ENCODE assay signal across 8 cellular contexts in genomic region chr19:11137542-11138384, GRCh38. TPM values are rescaled to one million over a fixed set of nuclear protein-coding genes. Genes with fewer than 3 reads are reported as not detected.
DNase-seq lines count a peak whose midpoint lies in the region; ATAC-seq and TF ChIP-seq lines count a peak whose summit lies in the region.

No MANE protein-coding gene starts in this region.

- DNase-seq in ELF-1 (ENCODE audit: low read depth, low spot score) (peak; percentile 92), NCI-H1105 (lab: John Stamatoyannopoulos, UW) (peak; percentile 64), SW 1271 (lab: John Stamatoyannopoulos, UW) (peak; percentile 80 to 85), adrenal gland (peak; percentile 85 to 95 (median 89)), cardiac septum (ENCODE audit: low spot score) (peak; percentile 90), osteoblast (ENCODE audit: insufficient read length, low spot score, missing footprints) (peak; percentile 96), ureter (ENCODE audit: low spot score) (peak; percentile 89)

- H3K4me1 ChIP-seq in adrenal gland (replicated peaks in 1 of 2), result peaks cover 36 to 41% of the 10 kb centered on the region in 2 donors
- H3K4me1 ChIP-seq in osteoblast (ENCODE audit: insufficient read depth, low read length), result peaks cover 35% of the 10 kb centered on the region

- peak overlapping the region; percentile 37 to 97 (median 91) for H3K27ac ChIP-seq in adrenal gland
- peak overlapping the region; percentile 86 for H3K27ac ChIP-seq in osteoblast (ENCODE audit: low read depth, low read length)

- ATAC-seq in HG02759 (IDR thresholded peaks at IDR 0.05; ENCODE audit: unreplicated experiment), result no peak

- H3K27me3 ChIP-seq in adrenal gland (no peaks in the 10 kb centered on the region), osteoblast (ENCODE audit: insufficient read depth, low read length) (no peaks in the 10 kb centered on the region)

- H3K9me3 ChIP-seq in adrenal gland (replicated peaks in 1 of 3) (no peaks in the 10 kb centered on the region), osteoblast (ENCODE audit: low read depth, low read length) (no peaks in the 10 kb centered on the region)

- peak; percentile 46 to 95 (median 90) for TF ChIP-seq CTCF in adrenal gland (IDR thresholded peaks at IDR 0.05)
- TF ChIP-seq CTCF in osteoblast (IDR thresholded peaks at IDR 0.05; ENCODE audit: extremely low read depth, low read depth, low read length), result peak; percentile 82

- no peak for TF ChIP-seq POLR2A in adrenal gland (IDR thresholded peaks at IDR 0.05)

- H3K4me2 ChIP-seq in osteoblast (ENCODE audit: insufficient read depth, low read length), result peak overlapping the region; percentile 86

- intact Hi-C loops in adrenal gland (cut with DNase I), result loop anchor here (2.0 to 5.0 kb wide), 2 partner anchors 65 to 67 kb away; no protein-coding TSS in a partner anchor
- intact Hi-C loops in cardiac septum (cut with DNase I), result loop anchor here (1.0 to 2.0 kb wide), 2 partner anchors 66 to 345 kb away; no protein-coding TSS in a partner anchor

- WGBS in adrenal gland, 4 donors, result 2 to 8% (median 2%) methylated on average over 7 to 28 of the region's 28 CpGs

- H3K36me3 ChIP-seq in adrenal gland (replicated peaks in 1 of 2) (peaks cover 0 to 6% of the 10 kb centered on the region in 2 donors), osteoblast (ENCODE audit: insufficient read depth, low read length) (peaks cover 8% of the 10 kb centered on the region)

- H3K4me3 ChIP-seq in adrenal gland (peak overlapping the region in 1 of 4 donors; percentile 42), osteoblast (ENCODE audit: insufficient read depth, low read length) (peak overlapping the region; percentile 63)

- no peaks in the 10 kb centered on the region for H3K79me2 ChIP-seq in osteoblast (ENCODE audit: insufficient read depth, low read length)

- peak overlapping the region; percentile 80 for H2AFZ ChIP-seq in osteoblast (ENCODE audit: low read length)

- H4K20me1 ChIP-seq in osteoblast (ENCODE audit: insufficient read depth, low read length), result no peaks in the 10 kb centered on the region

RNA-seq across cellular contexts. Expression of gene SPC24, which starts 17.8 kb away (rescaled TPM):
- total RNA-seq in adrenal gland, result 1 to 10 TPM in 7 of 8 donors, under 1 TPM in 1; 0.60 to 7.8 (median 4.2) TPM
- 1 to 10 TPM in 2 of 3 donors, under 1 TPM in 1; 0.84 to 9.8 (median 1.7) TPM for polyA plus RNA-seq in adrenal gland
- 3.8 TPM for total RNA-seq in cardiac septum
- total RNA-seq in osteoblast, result 5.4 and 6.5 TPM in 2 replicates
- total RNA-seq in ureter, result 1.4 TPM

RNA-seq across cellular contexts. Expression of gene LDLR, which starts 48.5 kb away (rescaled TPM):
- total RNA-seq in adrenal gland, result 1,000 to 10,000 TPM in 1 of 8 donors, 100 to 1,000 TPM in 5, 10 to 100 TPM in 2; 87.2 to 2,114 (median 204) TPM
- polyA plus RNA-seq in adrenal gland, result 100 to 1,000 TPM in 2 of 3 donors, 10 to 100 TPM in 1; 35.4 to 121 (median 105) TPM
- total RNA-seq in cardiac septum, result 22.1 TPM
- 313 and 326 TPM in 2 replicates for total RNA-seq in osteoblast
- total RNA-seq in ureter, result 78.2 TPM

RNA-seq across cellular contexts. Expression of gene KANK2, which starts 59.6 kb away (rescaled TPM):
- total RNA-seq in adrenal gland, result 100 to 1,000 TPM in 7 of 8 donors, 10 to 100 TPM in 1; 51.3 to 395 (median 194) TPM
- polyA plus RNA-seq in adrenal gland, result 100 to 1,000 TPM in 1 of 3 donors, 10 to 100 TPM in 2; 44.4 to 149 (median 62.7) TPM
- total RNA-seq in cardiac septum, result 499 TPM
- total RNA-seq in osteoblast, result 253 and 295 TPM in 2 replicates
- total RNA-seq in ureter, result 170 TPM
